Comparison of ENCODE assay signal across 1 cellular context in genomic region chr1:65084068-65084467, GRCh38.
TF ChIP-seq lines count a peak whose summit lies in the region.

No MANE protein-coding gene starts in this region.

TF ChIP-seq in K562, 482 proteins besides CTCF, POLR2A, EP300 and RAD21 (continued from another document):
- no peak for TF ChIP-seq PREB (CRISPR knock-in tag; IDR thresholded peaks at IDR 0.05)
- TF ChIP-seq PTTG1 (tag; IDR thresholded peaks at IDR 0.05; ENCODE audit: low read depth), result no peak
